11 cellular contexts compared by ENCODE assay signal in genomic region chr4:173835863-173836262, GRCh38.
DNase-seq lines count a peak whose midpoint lies in the region; ATAC-seq and TF ChIP-seq lines count a peak whose summit lies in the region.
"Had no signal": no experiment of that assay in that cellular context is flagged by ENCODE, and none has a peak within 500 bp of the region (broad histone marks: within the 10 kb centered on the region; RNA-seq: fewer than 3 reads in every experiment).

No MANE protein-coding gene starts in this region.

- POLR2A ChIA-PET in SK-N-SH (lab: Yijun Ruan, JAX): interaction anchor here (0.7 to 2.1 kb wide), 5 partner anchors 70 to 314 kb away, joined by 3 to 7 read pairs (median 6); no protein-coding TSS in a partner anchor

- WGBS in SK-N-SH (ENCODE audit: low lambda C conversion rate): 11% methylated on average over 4 of the region's 4 CpGs

- H4K20me1 ChIP-seq in SK-N-SH (ENCODE audit: insufficient read depth) (no peaks in the 10 kb centered on the region), osteoblast (ENCODE audit: insufficient read depth, low read length) (no peaks in the 10 kb centered on the region)

- no peak overlapping the region for H3K4me3 ChIP-seq in SK-N-SH (ENCODE audit: low read depth in 2 of 2, low read length in 1 of 2)
- H3K4me3 ChIP-seq in osteoblast (ENCODE audit: insufficient read depth, low read length): no peak overlapping the region

- H3K4me3 Mint-ChIP-seq in endothelial cell (ENCODE audit: unreplicated experiment): no peak overlapping the region
- H3K4me3 Mint-ChIP-seq: activated naive CD4-positive, alpha-beta T cell treated with anti-CD3 and anti-CD28 coated beads, Interleukin-2, amount 50 U/mL, for 24 hours had no signal

- peak; percentile 39 for TF ChIP-seq RAD21 in SK-N-SH (IDR thresholded peaks at IDR 0.05; ENCODE audit: low read length)

- H3K79me2 ChIP-seq in SK-N-SH (ENCODE audit: insufficient read depth) (no peaks in the 10 kb centered on the region), osteoblast (ENCODE audit: insufficient read depth, low read length) (no peaks in the 10 kb centered on the region)

- H3K4me2 ChIP-seq in SK-N-SH (no peak overlapping the region), osteoblast (ENCODE audit: insufficient read depth, low read length) (no peak overlapping the region)

- H3K4me1 ChIP-seq in SK-N-SH (ENCODE audit: control insufficient read depth in 1 of 2, insufficient read depth in 2 of 2, low read depth in 1 of 2, low read length in 1 of 2): peaks cover 3 to 11% of the 10 kb centered on the region in 2 experiments; a peak in 3 of 4 replicates
- H3K4me1 ChIP-seq in osteoblast (ENCODE audit: insufficient read depth, low read length): no peaks in the 10 kb centered on the region

- H3K27ac Mint-ChIP-seq in endothelial cell (ENCODE audit: unreplicated experiment): no peak overlapping the region
- H3K27ac Mint-ChIP-seq: activated naive CD4-positive, alpha-beta T cell treated with anti-CD3 and anti-CD28 coated beads, Interleukin-2, amount 50 U/mL, for 24 hours had no signal

- no peaks in the 10 kb centered on the region for H3K27me3 Mint-ChIP-seq in endothelial cell (ENCODE audit: unreplicated experiment)
- H3K27me3 Mint-ChIP-seq: activated naive CD4-positive, alpha-beta T cell treated with anti-CD3 and anti-CD28 coated beads, Interleukin-2, amount 50 U/mL, for 24 hours had no signal

- no peak for TF ChIP-seq CTCF in SK-N-SH (IDR thresholded peaks at IDR 0.05)
- TF ChIP-seq CTCF in osteoblast (IDR thresholded peaks at IDR 0.05; ENCODE audit: extremely low read depth, low read depth, low read length): no peak
- TF ChIP-seq CTCF in endothelial cell (IDR thresholded peaks at IDR 0.05; ENCODE audit: unreplicated experiment): no peak

- H3K27ac ChIP-seq in SK-N-SH (ENCODE audit: low read depth in 2 of 2, low read length in 1 of 2): peak overlapping the region; percentile 38 to 99; a peak in 3 of 4 replicates
- H3K27ac ChIP-seq in osteoblast (ENCODE audit: low read depth, low read length): no peak overlapping the region

- no peak for ATAC-seq in HG02610 (IDR thresholded peaks at IDR 0.05; ENCODE audit: unreplicated experiment)
- ATAC-seq in HG02588 (IDR thresholded peaks at IDR 0.05; ENCODE audit: unreplicated experiment): no peak
- no peak for ATAC-seq in GM18873 (IDR thresholded peaks at IDR 0.05; ENCODE audit: low FRiP score, unreplicated experiment)

- CTCF ChIA-PET in SK-N-SH (lab: Yijun Ruan, JAX): interaction anchor here (1.0 to 1.4 kb wide), 2 partner anchors 87 to 155 kb away, joined by 3 read pairs; no protein-coding TSS in a partner anchor

- H2AFZ ChIP-seq in SK-N-SH (ENCODE audit: low read depth) (peak overlapping the region; percentile 52; the same call in 1 of the 2 replicates), osteoblast (ENCODE audit: low read length) (no peak overlapping the region)

- H3K36me3 ChIP-seq in SK-N-SH (replicated peaks in 1 of 2; ENCODE audit: control insufficient read depth in 1 of 2, insufficient read depth in 2 of 2, low read length in 1 of 2) (no peaks in the 10 kb centered on the region), osteoblast (ENCODE audit: insufficient read depth, low read length) (no peaks in the 10 kb centered on the region)

- H3K9me2 ChIP-seq in SK-N-SH: peaks cover 4% of the 10 kb centered on the region; the same call in 1 of the 2 replicates

- peak in 1 of 2 experiments; percentile 85; a peak in 2 of 4 replicates for TF ChIP-seq EP300 in SK-N-SH (IDR thresholded peaks at IDR 0.05; ENCODE audit: borderline replicate concordance in 1 of 2, low read depth in 1 of 2, low read length in 1 of 2)

- H3K27me3 ChIP-seq in SK-N-SH (ENCODE audit: insufficient read depth) (no peaks in the 10 kb centered on the region), osteoblast (ENCODE audit: insufficient read depth, low read length) (no peaks in the 10 kb centered on the region)

- H3K4me1 Mint-ChIP-seq in endothelial cell (ENCODE audit: unreplicated experiment): no peaks in the 10 kb centered on the region
- H3K4me1 Mint-ChIP-seq: activated naive CD4-positive, alpha-beta T cell treated with anti-CD3 and anti-CD28 coated beads, Interleukin-2, amount 50 U/mL, for 24 hours had no signal

- H3K9ac ChIP-seq in SK-N-SH: no peak overlapping the region

- H3K9me3 Mint-ChIP-seq in endothelial cell (ENCODE audit: unreplicated experiment): no peaks in the 10 kb centered on the region

- no peaks in the 10 kb centered on the region for H3F3A ChIP-seq in SK-N-SH (replicated peaks; ENCODE audit: insufficient read depth)

- DNase-seq in H4 (ENCODE audit: low spot score) (peak; percentile 63), SK-N-SH (peak; percentile 44), glomerular visceral epithelial cell (ENCODE audit: extremely low spot score) (peak; percentile 13), osteoblast (ENCODE audit: insufficient read length, low spot score, missing footprints) (peak; percentile 42), endothelial cell (ENCODE audit: low spot score) (no peak)
- DNase-seq: GOT3, NCI-H1436 had no signal

- no peaks in the 10 kb centered on the region for H3K36me3 Mint-ChIP-seq in endothelial cell (ENCODE audit: low read depth, unreplicated experiment)
- H3K36me3 Mint-ChIP-seq: activated naive CD4-positive, alpha-beta T cell treated with anti-CD3 and anti-CD28 coated beads, Interleukin-2, amount 50 U/mL, for 24 hours had no signal

- H3K9me3 ChIP-seq in SK-N-SH (no peaks in the 10 kb centered on the region), osteoblast (ENCODE audit: low read depth, low read length) (no peaks in the 10 kb centered on the region)

TF ChIP-seq in SK-N-SH, 30 proteins besides CTCF, POLR2A, EP300 and RAD21 (continues in another document):
- peak; percentile 66; the same call in 1 of the 2 replicates for TF ChIP-seq RCOR1 (IDR thresholded peaks at IDR 0.05; ENCODE audit: low read length)
- peak; percentile 40; the same call in 1 of the 2 replicates for TF ChIP-seq FOSL2 (IDR thresholded peaks at IDR 0.05; ENCODE audit: borderline replicate concordance, low read depth)
- TF ChIP-seq YY1 (IDR thresholded peaks at IDR 0.05; ENCODE audit: low read depth): no peak
- TF ChIP-seq ELF1 (IDR thresholded peaks at IDR 0.05): no peak
- TF ChIP-seq GABPA (IDR thresholded peaks at IDR 0.05; ENCODE audit: low read depth): no peak
- no peak for TF ChIP-seq TAF1 (IDR thresholded peaks at IDR 0.05; ENCODE audit: borderline replicate concordance, low read depth, low read length)
- TF ChIP-seq USF2 (IDR thresholded peaks at IDR 0.05; ENCODE audit: borderline replicate concordance, low read depth, low read length): no peak
- no peak for TF ChIP-seq MAX (IDR thresholded peaks at IDR 0.05; ENCODE audit: low read depth)
- TF ChIP-seq CHD2 (IDR thresholded peaks at IDR 0.05; ENCODE audit: low read length, partially characterized antibody): peak; percentile 43
- TF ChIP-seq EZH2phosphoT487 (IDR thresholded peaks at IDR 0.05; ENCODE audit: borderline replicate concordance, low read depth): no peak
- TF ChIP-seq RXRA (IDR thresholded peaks at IDR 0.05; ENCODE audit: borderline replicate concordance, low read depth): no peak
- TF ChIP-seq GATA2 (CRISPR knock-in tag; IDR thresholded peaks at IDR 0.05): peak; percentile 52; the same call in 1 of the 2 replicates
- TF ChIP-seq NRF1 (IDR thresholded peaks at IDR 0.05; ENCODE audit: low read depth, low read length): no peak
- TF ChIP-seq REST (IDR thresholded peaks at IDR 0.05; ENCODE audit: low read depth, low read length): no peak
- no peak for TF ChIP-seq NFIC (IDR thresholded peaks at IDR 0.05; ENCODE audit: borderline replicate concordance)
- TF ChIP-seq USF1 (IDR thresholded peaks at IDR 0.05; ENCODE audit: borderline replicate concordance, low read depth): no peak
